ENCODE assay signal across 17 cellular contexts in the genomic region with DNA sequence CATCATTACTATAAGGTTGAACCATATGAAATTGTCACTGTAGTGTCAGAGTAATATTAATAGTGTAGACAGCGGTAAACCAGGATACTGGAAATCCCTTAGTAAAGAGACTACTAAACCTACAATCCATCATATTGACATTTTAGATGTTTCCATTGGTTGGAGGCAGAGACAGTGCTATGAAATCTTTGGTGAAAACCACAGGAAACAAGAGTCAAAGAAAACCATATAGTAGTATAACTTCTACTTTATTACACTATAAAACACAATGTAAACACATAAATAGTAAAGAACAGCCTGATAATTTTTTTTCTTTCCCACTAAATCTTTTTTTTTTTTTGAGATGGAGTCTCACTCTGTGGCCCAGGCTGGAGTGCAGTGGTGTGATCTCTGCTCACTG.
"Had no signal": no experiment of that assay in that cellular context is flagged by ENCODE, and none has a peak within 500 bp of the region (broad histone marks: within the 10 kb centered on the region; RNA-seq: fewer than 3 reads in every experiment).

No MANE protein-coding gene starts in this region.

- H3K27me3 ChIP-seq: adrenal gland, suprapubic skin had no signal

- H3K27ac Mint-ChIP-seq: activated CD4-positive, alpha-beta memory T cell treated with anti-CD3 and anti-CD28 coated beads for 36 hours; activated CD4-positive, alpha-beta T cell treated with anti-CD3 and anti-CD28 coated beads for 36 hours; activated T-cell treated with anti-CD3 and anti-CD28 coated beads, Interleukin-2, amount 50 U/mL, for 24 hours; natural killer cell treated with Interleukin-12 subunit alpha and Interleukin-12 subunit beta and Interleukin-15 and Interleukin-18, amount 100 ng/mL, for 72 hours; stimulated activated naive CD8-positive, alpha-beta T cell treated with anti-CD3 and anti-CD28 coated beads, Interleukin-15, Interleukin-2, amounts not matched to agents 100 ng/mL and 50 ng/mL, for 24 hours; type B pancreatic cell had no signal

- H3K27ac ChIP-seq: adrenal gland, suprapubic skin had no signal

- H3K4me3 ChIP-seq: adrenal gland, lung, suprapubic skin had no signal

- ATAC-seq: activated CD4-positive, alpha-beta T cell treated with anti-CD3 and anti-CD28 coated beads for 36 hours; esophagus mucosa; left cardiac atrium; natural killer cell treated with Interleukin-12 subunit alpha and Interleukin-12 subunit beta and Interleukin-15 and Interleukin-18, amount 100 ng/mL, for 72 hours had no signal

- H3K36me3 ChIP-seq: adrenal gland, suprapubic skin had no signal

- H3K4me3 Mint-ChIP-seq: activated CD4-positive, alpha-beta memory T cell treated with anti-CD3 and anti-CD28 coated beads for 36 hours; activated CD4-positive, alpha-beta T cell treated with anti-CD3 and anti-CD28 coated beads for 36 hours; activated naive CD4-positive, alpha-beta T cell treated with anti-CD3 and anti-CD28 coated beads, Interleukin-2, amount 10 ng/mL, durations not matched to agents 7 days and 5 days; activated T-cell treated with anti-CD3 and anti-CD28 coated beads, Interleukin-2, amount 50 U/mL, for 24 hours; natural killer cell treated with Interleukin-12 subunit alpha and Interleukin-12 subunit beta and Interleukin-15 and Interleukin-18, amount 100 ng/mL, for 72 hours; stimulated activated naive CD8-positive, alpha-beta T cell treated with anti-CD3 and anti-CD28 coated beads, Interleukin-15, Interleukin-2, amounts not matched to agents 100 ng/mL and 50 ng/mL, for 24 hours; type B pancreatic cell had no signal

- DNase-seq: activated CD4-positive, alpha-beta memory T cell treated with anti-CD3 and anti-CD28 coated beads for 36 hours; activated CD4-positive, alpha-beta T cell treated with anti-CD3 and anti-CD28 coated beads for 36 hours; activated effector memory CD4-positive, alpha-beta T cell treated with Interleukin-2 at 50 U/mL for 16 hours; activated naive CD4-positive, alpha-beta T cell treated with anti-CD3 and anti-CD28 coated beads, Interleukin-2, amount 10 ng/mL, durations not matched to agents 7 days and 5 days; activated T-cell treated with anti-CD3 and anti-CD28 coated beads, Interleukin-2, amount 50 U/mL, for 24 hours; adrenal gland; cerebellar nuclear complex; cortex of kidney; left cardiac atrium; occipital lobe; posterior cingulate gyrus had no signal

- H3K27me3 Mint-ChIP-seq: activated CD4-positive, alpha-beta memory T cell treated with anti-CD3 and anti-CD28 coated beads for 36 hours; activated CD4-positive, alpha-beta T cell treated with anti-CD3 and anti-CD28 coated beads for 36 hours; activated naive CD4-positive, alpha-beta T cell treated with anti-CD3 and anti-CD28 coated beads, Interleukin-2, amount 10 ng/mL, durations not matched to agents 7 days and 5 days; activated T-cell treated with anti-CD3 and anti-CD28 coated beads, Interleukin-2, amount 50 U/mL, for 24 hours; natural killer cell treated with Interleukin-12 subunit alpha and Interleukin-12 subunit beta and Interleukin-15 and Interleukin-18, amount 100 ng/mL, for 72 hours; stimulated activated naive CD8-positive, alpha-beta T cell treated with anti-CD3 and anti-CD28 coated beads, Interleukin-15, Interleukin-2, amounts not matched to agents 100 ng/mL and 50 ng/mL, for 24 hours; type B pancreatic cell had no signal

- H3K9me3 ChIP-seq: adrenal gland, suprapubic skin had no signal

- H3K9me3 Mint-ChIP-seq: activated CD4-positive, alpha-beta memory T cell treated with anti-CD3 and anti-CD28 coated beads for 36 hours; activated naive CD4-positive, alpha-beta T cell treated with anti-CD3 and anti-CD28 coated beads, Interleukin-2, amount 10 ng/mL, durations not matched to agents 7 days and 5 days; activated T-cell treated with anti-CD3 and anti-CD28 coated beads, Interleukin-2, amount 50 U/mL, for 24 hours; natural killer cell treated with Interleukin-12 subunit alpha and Interleukin-12 subunit beta and Interleukin-15 and Interleukin-18, amount 100 ng/mL, for 72 hours; stimulated activated naive CD8-positive, alpha-beta T cell treated with anti-CD3 and anti-CD28 coated beads, Interleukin-15, Interleukin-2, amounts not matched to agents 100 ng/mL and 50 ng/mL, for 24 hours; type B pancreatic cell had no signal
